Comparison of ENCODE assay signal across 8 cellular contexts in the genomic region with DNA sequence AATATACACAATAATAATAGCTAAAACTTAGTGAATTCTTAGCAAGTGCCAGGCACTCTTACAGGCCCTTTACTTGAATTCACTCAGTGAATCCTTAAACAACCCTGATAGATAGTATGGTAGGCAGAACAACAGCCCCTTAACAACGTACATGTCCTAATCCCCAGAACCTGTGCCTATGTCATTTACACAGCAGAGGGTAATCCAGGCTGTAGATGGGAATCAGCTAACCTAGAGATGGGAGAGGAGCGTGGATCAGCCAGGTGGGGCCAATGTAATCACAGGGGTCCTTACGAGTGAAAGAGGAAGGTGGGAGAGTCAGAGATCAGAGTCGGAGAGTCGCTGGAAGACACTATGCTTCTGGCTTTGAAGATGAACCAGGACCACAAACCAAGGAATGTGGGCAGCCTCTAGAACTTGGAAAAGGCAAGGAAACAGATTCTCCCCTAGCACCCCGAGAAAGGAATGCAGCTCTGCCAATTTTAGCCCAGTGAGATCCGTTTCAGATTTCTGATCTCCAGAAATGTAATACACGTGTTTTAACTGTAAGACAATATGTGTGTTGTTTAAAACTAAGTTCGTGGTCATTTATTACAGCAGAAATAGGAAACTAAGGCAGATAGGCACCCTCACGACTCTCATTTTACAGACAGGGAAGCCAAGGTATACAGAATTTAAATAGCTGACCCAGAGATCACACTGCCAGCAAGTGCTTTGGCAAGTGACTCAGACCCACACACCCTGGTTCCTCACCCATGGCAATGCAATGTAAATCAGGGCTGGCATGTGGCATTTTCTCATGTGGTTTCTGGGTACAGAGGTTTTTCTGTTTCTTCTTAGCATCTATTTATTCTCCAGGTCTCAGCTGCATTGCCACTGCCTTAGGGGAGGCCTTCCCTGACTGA.
A peak's percentile ranks its signal among the peaks of the same experiment; 100 is the strongest.
DNase-seq lines count a peak whose midpoint lies in the region; ATAC-seq and TF ChIP-seq lines count a peak whose summit lies in the region.

No MANE protein-coding gene starts in this region.

- no peak overlapping the region for H3K4ac ChIP-seq in mesenchymal stem cell (ENCODE audit: low read depth in 1 of 2, low read length in 2 of 2)

- intact Hi-C loops in sigmoid colon (cut with DNase I), result no loop called here

- H3K27me3 Mint-ChIP-seq in CD8-positive, alpha-beta memory T cell, result no peaks in the 10 kb centered on the region
- no peaks in the 10 kb centered on the region for H3K27me3 Mint-ChIP-seq in GM23338 (ENCODE audit: insufficient read depth, low read depth, poor library complexity)

- peaks cover 9% of the 10 kb centered on the region for H3K79me1 ChIP-seq in mesenchymal stem cell (replicated peaks; ENCODE audit: low read length, poor library complexity, severe bottlenecking)

- H3K4me1 Mint-ChIP-seq in CD8-positive, alpha-beta memory T cell, result peaks cover 73 to 96% (median 90%) of the 10 kb centered on the region in 3 donors
- no peaks in the 10 kb centered on the region for H3K4me1 Mint-ChIP-seq in GM23338

- H3K14ac ChIP-seq in mesenchymal stem cell (ENCODE audit: low read length in 2 of 2), result no peak overlapping the region

- H3K27ac Mint-ChIP-seq in CD8-positive, alpha-beta memory T cell, result peak overlapping the region; percentile 45 to 95 (median 62)
- 0 out of 2 replicates have a peak overlapping the region, but pooled peaks have one; percentile 0 for H3K27ac Mint-ChIP-seq in GM23338

- H3K79me2 ChIP-seq in GM23338 (replicated peaks; ENCODE audit: insufficient read depth), result no peaks in the 10 kb centered on the region

- no peaks in the 10 kb centered on the region for H3F3A ChIP-seq in GM23338 (replicated peaks; ENCODE audit: low read depth)

- no peak overlapping the region for H2BK12ac ChIP-seq in mesenchymal stem cell (ENCODE audit: low read length in 2 of 2)

- H3K4me3 Mint-ChIP-seq in CD8-positive, alpha-beta memory T cell, result peak overlapping the region in 1 of 7 donors; percentile 13
- H3K4me3 Mint-ChIP-seq in GM23338, result no peak overlapping the region

- no peaks in the 10 kb centered on the region for H3K9me2 ChIP-seq in GM23338 (ENCODE audit: insufficient read depth)

- no peak overlapping the region for H4K8ac ChIP-seq in mesenchymal stem cell (ENCODE audit: low read length)

- H3K4me1 ChIP-seq in CD8-positive, alpha-beta memory T cell (ENCODE audit: insufficient read depth, low read length), result peaks cover 61% of the 10 kb centered on the region
- H3K4me1 ChIP-seq in GM23338 (ENCODE audit: insufficient read depth) (no peaks in the 10 kb centered on the region), mesenchymal stem cell (ENCODE audit: control insufficient read depth, insufficient read depth, low read depth, low read length) (peaks cover 10% of the 10 kb centered on the region), sigmoid colon (no peaks in the 10 kb centered on the region)

- peak in 1 of 5 donors; percentile 55 for DNase-seq in CD8-positive, alpha-beta memory T cell
- DNase-seq in GM23338 (ENCODE audit: low spot score) (peak; percentile 3), mesenchymal stem cell (no peak), UCSD-AML1 (lab: John Stamatoyannopoulos, UW; ENCODE audit: unreplicated experiment) (no peak), NCI-H2171 treated with DMSO at 0.1 percent for 48 hours (lab: John Stamatoyannopoulos, UW) (no peak), NCI-H748 treated with DMSO at 0.1 percent for 48 hours (lab: John Stamatoyannopoulos, UW) (no peak), sigmoid colon (no peak)
- peak; percentile 12 for DNase-seq in activated CD4-positive, alpha-beta T cell treated with anti-CD3 and anti-CD28 coated beads, Interleukin-2, amount 50 U/mL, for 1 hour

- CTCF ChIA-PET in CD8-positive, alpha-beta memory T cell (lab: Charles Lee), result interaction anchor here (0.8 to 1.8 kb wide), 3 partner anchors 9 to 29 kb away, joined by 3 to 7 read pairs (median 4); no protein-coding TSS in a partner anchor

- peaks cover 0 to 6% (median 4%) of the 10 kb centered on the region in 3 donors for H3K36me3 Mint-ChIP-seq in CD8-positive, alpha-beta memory T cell
- H3K36me3 Mint-ChIP-seq in GM23338 (ENCODE audit: low read depth), result no peaks in the 10 kb centered on the region

- no peak overlapping the region for H2BK120ac ChIP-seq in mesenchymal stem cell (ENCODE audit: low read depth, low read length)

- 0 out of 2 replicates have a peak overlapping the region, but pooled peaks have one; percentile 12 for H2AFZ ChIP-seq in GM23338
- no peak overlapping the region for H2AFZ ChIP-seq in mesenchymal stem cell (ENCODE audit: low read depth, low read length)

- no peak overlapping the region for H3K23ac ChIP-seq in mesenchymal stem cell (ENCODE audit: low read length in 2 of 2)

- no peak; the same call in 2 of the 3 replicates for ATAC-seq in GM23338

- H3K4me3 ChIP-seq in CD8-positive, alpha-beta memory T cell (ENCODE audit: low read length), result no peak overlapping the region
- H3K4me3 ChIP-seq in GM23338 (no peak overlapping the region), mesenchymal stem cell (ENCODE audit: insufficient read depth in 1 of 2, low read depth in 1 of 2, low read length in 2 of 2) (no peak overlapping the region), sigmoid colon (no peak overlapping the region)

- H3K27me3 ChIP-seq in CD8-positive, alpha-beta memory T cell (ENCODE audit: insufficient read depth, low read length, poor library complexity, severe bottlenecking), result no peaks in the 10 kb centered on the region
- H3K27me3 ChIP-seq in GM23338 (ENCODE audit: insufficient read depth), result no peaks in the 10 kb centered on the region
- H3K27me3 ChIP-seq in mesenchymal stem cell (ENCODE audit: control insufficient read depth in 1 of 2, insufficient read depth in 1 of 2, low read length in 2 of 2), result no peaks in the 10 kb centered on the region
- H3K27me3 ChIP-seq in sigmoid colon, result no peaks in the 10 kb centered on the region

- H3K18ac ChIP-seq in mesenchymal stem cell (ENCODE audit: low read depth in 1 of 2, low read length in 2 of 2), result no peak overlapping the region

- POLR2A ChIA-PET in CD8-positive, alpha-beta memory T cell (lab: Charles Lee), result no interaction called here

- no peak for TF ChIP-seq EP300 in sigmoid colon (IDR thresholded peaks at IDR 0.05)

- H4K91ac ChIP-seq in mesenchymal stem cell (ENCODE audit: low read length), result no peak overlapping the region

- H3K9me3 Mint-ChIP-seq in CD8-positive, alpha-beta memory T cell, result no peaks in the 10 kb centered on the region
- H3K9me3 Mint-ChIP-seq in GM23338, result no peaks in the 10 kb centered on the region

- H3K9me3 ChIP-seq in CD8-positive, alpha-beta memory T cell (ENCODE audit: low read length), result no peaks in the 10 kb centered on the region
- H3K9me3 ChIP-seq in mesenchymal stem cell (ENCODE audit: control insufficient read depth, low read length), result no peaks in the 10 kb centered on the region
- no peaks in the 10 kb centered on the region for H3K9me3 ChIP-seq in sigmoid colon

- H2AK5ac ChIP-seq in mesenchymal stem cell (ENCODE audit: low read length, severe bottlenecking), result no peak overlapping the region

- no peaks in the 10 kb centered on the region for H4K20me1 ChIP-seq in GM23338 (replicated peaks; ENCODE audit: insufficient read depth)

- H3K36me3 ChIP-seq in CD8-positive, alpha-beta memory T cell (ENCODE audit: insufficient read depth, low read length), result no peaks in the 10 kb centered on the region
- H3K36me3 ChIP-seq in GM23338 (ENCODE audit: insufficient read depth) (no peaks in the 10 kb centered on the region), mesenchymal stem cell (ENCODE audit: control insufficient read depth in 1 of 2, insufficient read depth in 2 of 2, low read depth in 1 of 2, low read length in 2 of 2) (peaks cover 0 to 13% of the 10 kb centered on the region in 2 experiments), sigmoid colon (no peaks in the 10 kb centered on the region)

- WGBS in mesenchymal stem cell, result 87% methylated on average over 8 of the region's 10 CpGs
- WGBS in sigmoid colon, 2 donors, result 62 to 77% methylated on average over 10 of the region's 10 CpGs

- no peak overlapping the region for H2BK5ac ChIP-seq in mesenchymal stem cell (ENCODE audit: low read depth, low read length, poor library complexity, severe bottlenecking)

- no peak overlapping the region for H3K27ac ChIP-seq in CD8-positive, alpha-beta memory T cell (ENCODE audit: low read depth, low read length)
- H3K27ac ChIP-seq in GM23338 (ENCODE audit: low read depth) (no peak overlapping the region), mesenchymal stem cell (ENCODE audit: low read length, poor library complexity, severe bottlenecking) (no peak overlapping the region), sigmoid colon (no peak overlapping the region)

- no peak overlapping the region for H3K4me2 ChIP-seq in GM23338
- H3K4me2 ChIP-seq in mesenchymal stem cell (ENCODE audit: low read length, poor library complexity, severe bottlenecking), result no peak overlapping the region

- no peak for TF ChIP-seq POLR2A in sigmoid colon (IDR thresholded peaks at IDR 0.05)

- TF ChIP-seq CTCF in GM23338 (conservative IDR thresholded peaks at IDR 0.05; ENCODE audit: low read depth in 2 of 2), result no peak
- TF ChIP-seq CTCF in sigmoid colon (IDR thresholded peaks at IDR 0.05), result no peak

- H3K9ac ChIP-seq in mesenchymal stem cell (ENCODE audit: low read length), result peak overlapping the region; percentile 22

- H2BK15ac ChIP-seq in mesenchymal stem cell (ENCODE audit: low read depth, poor library complexity, severe bottlenecking), result no peak overlapping the region

TF ChIP-seq in GM23338, 12 proteins besides CTCF, POLR2A, EP300 and RAD21 (continues in another document):
- TF ChIP-seq EZH2 (IDR thresholded peaks at IDR 0.05; ENCODE audit: low read depth, unreplicated experiment), result no peak
- TF ChIP-seq ZNF331 (CRISPR knock-in tag; IDR thresholded peaks at IDR 0.05; ENCODE audit: low read depth), result no peak
- TF ChIP-seq, protein P1, sequence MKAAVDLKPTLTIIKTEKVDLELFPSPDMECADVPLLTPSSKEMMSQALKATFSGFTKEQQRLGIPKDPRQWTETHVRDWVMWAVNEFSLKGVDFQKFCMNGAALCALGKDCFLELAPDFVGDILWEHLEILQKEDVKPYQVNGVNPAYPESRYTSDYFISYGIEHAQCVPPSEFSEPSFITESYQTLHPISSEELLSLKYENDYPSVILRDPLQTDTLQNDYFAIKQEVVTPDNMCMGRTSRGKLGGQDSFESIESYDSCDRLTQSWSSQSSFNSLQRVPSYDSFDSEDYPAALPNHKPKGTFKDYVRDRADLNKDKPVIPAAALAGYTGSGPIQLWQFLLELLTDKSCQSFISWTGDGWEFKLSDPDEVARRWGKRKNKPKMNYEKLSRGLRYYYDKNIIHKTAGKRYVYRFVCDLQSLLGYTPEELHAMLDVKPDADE (IDR thresholded peaks at IDR 0.05), result no peak
- no peak for TF ChIP-seq ZNF114 (CRISPR knock-in tag; IDR thresholded peaks at IDR 0.05)

Comparison
In these comparisons a context has a peak if more than half of its experiments do, and no peak if none do; other contexts are left out.
1. DNase-seq: peak in GM23338 (single experiment) and activated CD4-positive, alpha-beta T cell treated with anti-CD3 and anti-CD28 coated beads, Interleukin-2, amount 50 U/mL, for 1 hour (single experiment); none in mesenchymal stem cell (single experiment), UCSD-AML1 (single experiment), NCI-H2171 treated with DMSO at 0.1 percent for 48 hours (single experiment), NCI-H748 treated with DMSO at 0.1 percent for 48 hours (single experiment) and sigmoid colon (single experiment).